ENCODE assay signal across 13 cellular contexts in genomic region chr20:17863577-17864292, GRCh38.
A peak's percentile ranks its signal among the peaks of the same experiment; 100 is the strongest.
DNase-seq lines count a peak whose midpoint lies in the region; ATAC-seq lines count a peak whose summit lies in the region.
"Had no signal": no experiment of that assay in that cellular context is flagged by ENCODE, and none has a peak within 500 bp of the region (broad histone marks: within the 10 kb centered on the region; RNA-seq: fewer than 3 reads in every experiment).

No MANE protein-coding gene starts in this region.

- peaks cover 34 to 42% of the 10 kb centered on the region in 2 donors for H3K4me1 Mint-ChIP-seq in stimulated activated naive B cell treated with anti-CD40 and anti-IgM and Interleukin-4, amounts not matched to agents 10 μg/mL and 1 μg/mL and 100 μg/mL, for 72 hours

- H3K36me3 Mint-ChIP-seq in stimulated activated naive B cell treated with anti-CD40 and anti-IgM and Interleukin-4, amounts not matched to agents 10 μg/mL and 1 μg/mL and 100 μg/mL, for 72 hours, result no peaks in the 10 kb centered on the region

- DNase-seq in A172 (ENCODE audit: low spot score) (peak; percentile 68), HuH-7.5 (ENCODE audit: low spot score) (peak; percentile 87), dermis microvascular lymphatic vessel endothelial cell (ENCODE audit: low read depth in 2 of 2) (peak; percentile 90 to 92), lung microvascular endothelial cell (ENCODE audit: low read depth in 2 of 2) (peak; percentile 80 to 86), AG20443 (ENCODE audit: low spot score) (no peak), GM03348 (ENCODE audit: low spot score) (no peak)
- no peak for DNase-seq in stimulated activated naive B cell treated with anti-CD40 and anti-IgM and Interleukin-4, amounts not matched to agents 10 μg/mL and 1 μg/mL and 100 μg/mL, for 72 hours
- DNase-seq: activated naive CD4-positive, alpha-beta T cell treated with Interleukin-2 at 50 U/mL for 16 hours; DMS153; hippocampal formation; nucleus accumbens; SK-N-SH had no signal

- no peak for ATAC-seq in GM18867 (IDR thresholded peaks at IDR 0.05; ENCODE audit: unreplicated experiment)
- no peak for ATAC-seq in stimulated activated naive B cell treated with anti-CD40 and anti-IgM and Interleukin-4, amounts not matched to agents 10 μg/mL and 1 μg/mL and 100 μg/mL, for 72 hours (replicated peaks)

- H3K27ac Mint-ChIP-seq in stimulated activated naive B cell treated with anti-CD40 and anti-IgM and Interleukin-4, amounts not matched to agents 10 μg/mL and 1 μg/mL and 100 μg/mL, for 72 hours, result no peak overlapping the region

- no peaks in the 10 kb centered on the region for H3K9me3 Mint-ChIP-seq in stimulated activated naive B cell treated with anti-CD40 and anti-IgM and Interleukin-4, amounts not matched to agents 10 μg/mL and 1 μg/mL and 100 μg/mL, for 72 hours

- H3K4me3 Mint-ChIP-seq in stimulated activated naive B cell treated with anti-CD40 and anti-IgM and Interleukin-4, amounts not matched to agents 10 μg/mL and 1 μg/mL and 100 μg/mL, for 72 hours, result no peak overlapping the region

- H3K27me3 Mint-ChIP-seq in stimulated activated naive B cell treated with anti-CD40 and anti-IgM and Interleukin-4, amounts not matched to agents 10 μg/mL and 1 μg/mL and 100 μg/mL, for 72 hours, result peaks cover 8 to 11% of the 10 kb centered on the region in 2 donors

Comparison
In these comparisons a context has a peak if more than half of its experiments do, and no peak if none do; other contexts are left out.
1. DNase-seq: peak in A172 (single experiment), HuH-7.5 (single experiment), dermis microvascular lymphatic vessel endothelial cell (2 of 2) and lung microvascular endothelial cell (2 of 2); none in AG20443 (single experiment), stimulated activated naive B cell treated with anti-CD40 and anti-IgM and Interleukin-4, amounts not matched to agents 10 μg/mL and 1 μg/mL and 100 μg/mL, for 72 hours (single experiment) and GM03348 (single experiment).